18 cellular contexts compared by ENCODE assay signal in the genomic region with DNA sequence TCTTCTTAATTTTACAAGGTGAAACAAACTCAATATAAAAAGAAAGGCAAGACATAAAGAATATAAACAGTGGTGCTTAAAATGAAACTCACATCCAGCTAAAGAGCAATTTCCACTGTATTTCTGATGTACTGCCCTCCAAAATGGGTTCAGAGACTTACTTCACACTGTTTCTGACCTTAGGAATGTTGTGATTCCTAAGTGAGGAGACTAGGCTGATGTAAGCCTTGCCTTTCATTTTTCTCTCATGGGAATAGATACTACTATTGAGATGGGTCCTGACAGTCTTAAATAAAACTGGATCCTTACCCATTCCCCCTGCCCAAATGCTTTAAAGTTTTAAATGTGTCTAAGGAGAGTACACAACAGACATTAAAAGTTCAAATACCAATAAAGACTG.
DNase-seq lines count a peak whose midpoint lies in the region; ATAC-seq and TF ChIP-seq lines count a peak whose summit lies in the region.
"Had no signal": no experiment of that assay in that cellular context is flagged by ENCODE, and none has a peak within 500 bp of the region (broad histone marks: within the 10 kb centered on the region; RNA-seq: fewer than 3 reads in every experiment).

No MANE protein-coding gene starts in this region.

- peak overlapping the region; percentile 0 for H3K27ac Mint-ChIP-seq in activated CD4-positive, alpha-beta memory T cell treated with anti-CD3 and anti-CD28 coated beads for 36 hours
- H3K27ac Mint-ChIP-seq in activated CD4-positive, alpha-beta memory T cell treated with anti-CD3 and anti-CD28 coated beads, Interleukin-2, amount 10 ng/mL, durations not matched to agents 7 days and 5 days, result no peak overlapping the region
- H3K27ac Mint-ChIP-seq in T-cell, result peak overlapping the region; percentile 47 to 78
- peak overlapping the region; percentile 22 to 66 for H3K27ac Mint-ChIP-seq in effector memory CD8-positive, alpha-beta T cell
- H3K27ac Mint-ChIP-seq: nephron progenitor cell had no signal

- POLR2A ChIA-PET in activated CD4-positive, alpha-beta memory T cell treated with anti-CD3 and anti-CD28 coated beads for 36 hours (lab: Charles Lee), result no interaction called here
- POLR2A ChIA-PET in activated CD4-positive, alpha-beta memory T cell treated with anti-CD3 and anti-CD28 coated beads, Interleukin-2, amount 10 ng/mL, durations not matched to agents 7 days and 5 days (lab: Charles Lee), result no interaction called here
- POLR2A ChIA-PET in T-cell (lab: Charles Lee), result interaction anchor here in 1 of 2 donors (0.5 kb wide), 1 partner anchor 74 kb away, joined by 3 read pairs; no protein-coding TSS in a partner anchor

- H3K79me2 ChIP-seq in osteoblast (ENCODE audit: insufficient read depth, low read length), result peaks cover 96% of the 10 kb centered on the region

- H3K4me3 ChIP-seq in osteoblast (ENCODE audit: insufficient read depth, low read length), result no peak overlapping the region
- H3K4me3 ChIP-seq: psoas muscle, upper lobe of right lung had no signal

- H3K9me3 Mint-ChIP-seq in activated CD4-positive, alpha-beta memory T cell treated with anti-CD3 and anti-CD28 coated beads for 36 hours, result no peaks in the 10 kb centered on the region
- H3K9me3 Mint-ChIP-seq in activated CD4-positive, alpha-beta memory T cell treated with anti-CD3 and anti-CD28 coated beads, Interleukin-2, amount 10 ng/mL, durations not matched to agents 7 days and 5 days, result peaks cover 4% of the 10 kb centered on the region
- peaks cover 0 to 3% (median 0%) of the 10 kb centered on the region in 3 donors for H3K9me3 Mint-ChIP-seq in T-cell
- H3K9me3 Mint-ChIP-seq in effector memory CD8-positive, alpha-beta T cell, result no peaks in the 10 kb centered on the region
- H3K9me3 Mint-ChIP-seq: nephron progenitor cell had no signal

- intact Hi-C loops in activated CD4-positive, alpha-beta memory T cell treated with anti-CD3 and anti-CD28 coated beads for 36 hours (cut with micrococcal nuclease), result no loop called here

- H3K4me3 Mint-ChIP-seq in activated CD4-positive, alpha-beta memory T cell treated with anti-CD3 and anti-CD28 coated beads for 36 hours, result no peak overlapping the region
- H3K4me3 Mint-ChIP-seq in activated CD4-positive, alpha-beta memory T cell treated with anti-CD3 and anti-CD28 coated beads, Interleukin-2, amount 10 ng/mL, durations not matched to agents 7 days and 5 days, result no peak overlapping the region
- peak overlapping the region in 1 of 3 donors; percentile 22 for H3K4me3 Mint-ChIP-seq in T-cell
- H3K4me3 Mint-ChIP-seq in effector memory CD8-positive, alpha-beta T cell, result peak overlapping the region in 1 of 2 donors; percentile 13
- H3K4me3 Mint-ChIP-seq: nephron progenitor cell had no signal

- no peaks in the 10 kb centered on the region for H3K27me3 ChIP-seq in osteoblast (ENCODE audit: insufficient read depth, low read length)
- H3K27me3 ChIP-seq: upper lobe of right lung had no signal

- DNase-seq in activated CD4-positive, alpha-beta memory T cell treated with anti-CD3 and anti-CD28 coated beads for 36 hours, result no peak
- DNase-seq in activated CD4-positive, alpha-beta memory T cell treated with anti-CD3 and anti-CD28 coated beads, Interleukin-2, amount 10 ng/mL, durations not matched to agents 7 days and 5 days, result no peak
- DNase-seq in T-cell, result no peak
- no peak for DNase-seq in effector memory CD8-positive, alpha-beta T cell
- peak; percentile 71 for DNase-seq in osteoblast (ENCODE audit: insufficient read length, low spot score, missing footprints)
- DNase-seq in stimulated activated CD4-positive, alpha-beta T cell treated with anti-CD3 and anti-CD28 coated beads, Interleukin-4, amount 100 ng/mL, for 24 hours, result no peak
- no peak for DNase-seq in DMS79 (lab: John Stamatoyannopoulos, UW)
- DNase-seq: activated CD4-positive, CD25-positive, alpha-beta regulatory T cell; COR-L47; H7; NCI-H187; nephron progenitor cell; psoas muscle; SHP77 treated with DMSO at 0.1 percent for 48 hours; stimulated activated naive CD8-positive, alpha-beta T cell treated with anti-CD3 and anti-CD28 coated beads, Interleukin-15, Interleukin-2, amounts not matched to agents 100 U/mL and 50 U/mL, for 24 hours; T-helper 2 cell; upper lobe of right lung had no signal

- peaks cover 25% of the 10 kb centered on the region for H4K20me1 ChIP-seq in osteoblast (ENCODE audit: insufficient read depth, low read length)

- peaks cover 8% of the 10 kb centered on the region for H3K4me1 ChIP-seq in osteoblast (ENCODE audit: insufficient read depth, low read length)
- H3K4me1 ChIP-seq: psoas muscle, upper lobe of right lung had no signal

- H3K9me3 ChIP-seq in osteoblast (ENCODE audit: low read depth, low read length), result no peaks in the 10 kb centered on the region
- H3K9me3 ChIP-seq: psoas muscle, upper lobe of right lung had no signal

- H3K4me2 ChIP-seq in osteoblast (ENCODE audit: insufficient read depth, low read length), result no peak overlapping the region

- CTCF ChIA-PET in activated CD4-positive, alpha-beta memory T cell treated with anti-CD3 and anti-CD28 coated beads for 36 hours (lab: Charles Lee), result no interaction called here
- CTCF ChIA-PET in activated CD4-positive, alpha-beta memory T cell treated with anti-CD3 and anti-CD28 coated beads, Interleukin-2, amount 10 ng/mL, durations not matched to agents 7 days and 5 days (lab: Charles Lee), result no interaction called here
- CTCF ChIA-PET in T-cell (lab: Charles Lee), result interaction anchor here (0.7 kb wide), 2 partner anchors 15 to 1975 kb away, joined by 3 read pairs; no protein-coding TSS in a partner anchor

- no peaks in the 10 kb centered on the region for H3K36me3 ChIP-seq in osteoblast (ENCODE audit: insufficient read depth, low read length)
- H3K36me3 ChIP-seq: upper lobe of right lung had no signal

- no peak for TF ChIP-seq CTCF in osteoblast (IDR thresholded peaks at IDR 0.05; ENCODE audit: extremely low read depth, low read depth, low read length)

- peaks cover 54% of the 10 kb centered on the region for H3K4me1 Mint-ChIP-seq in activated CD4-positive, alpha-beta memory T cell treated with anti-CD3 and anti-CD28 coated beads for 36 hours (ENCODE audit: low read depth)
- peaks cover 5% of the 10 kb centered on the region for H3K4me1 Mint-ChIP-seq in activated CD4-positive, alpha-beta memory T cell treated with anti-CD3 and anti-CD28 coated beads, Interleukin-2, amount 10 ng/mL, durations not matched to agents 7 days and 5 days
- H3K4me1 Mint-ChIP-seq in T-cell, result peaks cover 57 to 65% (median 65%) of the 10 kb centered on the region in 3 donors
- H3K4me1 Mint-ChIP-seq in effector memory CD8-positive, alpha-beta T cell (ENCODE audit: low read depth in 2 of 2), result peaks cover 37 to 44% of the 10 kb centered on the region in 2 donors
- H3K4me1 Mint-ChIP-seq: nephron progenitor cell had no signal

- H3K27ac ChIP-seq in osteoblast (ENCODE audit: low read depth, low read length), result peak overlapping the region; percentile 16
- H3K27ac ChIP-seq: psoas muscle, upper lobe of right lung had no signal

- H3K27me3 Mint-ChIP-seq in activated CD4-positive, alpha-beta memory T cell treated with anti-CD3 and anti-CD28 coated beads for 36 hours, result no peaks in the 10 kb centered on the region
- no peaks in the 10 kb centered on the region for H3K27me3 Mint-ChIP-seq in activated CD4-positive, alpha-beta memory T cell treated with anti-CD3 and anti-CD28 coated beads, Interleukin-2, amount 10 ng/mL, durations not matched to agents 7 days and 5 days
- no peaks in the 10 kb centered on the region for H3K27me3 Mint-ChIP-seq in T-cell
- no peaks in the 10 kb centered on the region for H3K27me3 Mint-ChIP-seq in effector memory CD8-positive, alpha-beta T cell

- peaks cover 31% of the 10 kb centered on the region for H3K36me3 Mint-ChIP-seq in activated CD4-positive, alpha-beta memory T cell treated with anti-CD3 and anti-CD28 coated beads for 36 hours
- peaks cover 39% of the 10 kb centered on the region for H3K36me3 Mint-ChIP-seq in activated CD4-positive, alpha-beta memory T cell treated with anti-CD3 and anti-CD28 coated beads, Interleukin-2, amount 10 ng/mL, durations not matched to agents 7 days and 5 days (ENCODE audit: low read depth)
- H3K36me3 Mint-ChIP-seq in T-cell, result peaks cover 10% of the 10 kb centered on the region
- H3K36me3 Mint-ChIP-seq in effector memory CD8-positive, alpha-beta T cell (ENCODE audit: insufficient read depth), result peaks cover 8% of the 10 kb centered on the region

- no peak for ATAC-seq in T-cell (replicated peaks in 1 of 4)
- ATAC-seq in effector memory CD8-positive, alpha-beta T cell (replicated peaks), result no peak
- no peak for ATAC-seq in HG02678 (IDR thresholded peaks at IDR 0.05; ENCODE audit: unreplicated experiment)
- ATAC-seq: psoas muscle; stimulated activated naive CD8-positive, alpha-beta T cell treated with anti-CD3 and anti-CD28 coated beads, Interleukin-15, Interleukin-2, amounts not matched to agents 100 U/mL and 50 U/mL, for 24 hours; upper lobe of right lung had no signal

- H2AFZ ChIP-seq in osteoblast (ENCODE audit: low read length), result no peak overlapping the region

Comparison
In these comparisons a context has a peak if more than half of its experiments do, and no peak if none do; other contexts are left out.
1. CTCF ChIA-PET loops: an anchor here in T-cell (0.7 kb wide); none called in activated CD4-positive, alpha-beta memory T cell treated with anti-CD3 and anti-CD28 coated beads for 36 hours and activated CD4-positive, alpha-beta memory T cell treated with anti-CD3 and anti-CD28 coated beads, Interleukin-2, amount 10 ng/mL, durations not matched to agents 7 days and 5 days.